In the genomic region with DNA sequence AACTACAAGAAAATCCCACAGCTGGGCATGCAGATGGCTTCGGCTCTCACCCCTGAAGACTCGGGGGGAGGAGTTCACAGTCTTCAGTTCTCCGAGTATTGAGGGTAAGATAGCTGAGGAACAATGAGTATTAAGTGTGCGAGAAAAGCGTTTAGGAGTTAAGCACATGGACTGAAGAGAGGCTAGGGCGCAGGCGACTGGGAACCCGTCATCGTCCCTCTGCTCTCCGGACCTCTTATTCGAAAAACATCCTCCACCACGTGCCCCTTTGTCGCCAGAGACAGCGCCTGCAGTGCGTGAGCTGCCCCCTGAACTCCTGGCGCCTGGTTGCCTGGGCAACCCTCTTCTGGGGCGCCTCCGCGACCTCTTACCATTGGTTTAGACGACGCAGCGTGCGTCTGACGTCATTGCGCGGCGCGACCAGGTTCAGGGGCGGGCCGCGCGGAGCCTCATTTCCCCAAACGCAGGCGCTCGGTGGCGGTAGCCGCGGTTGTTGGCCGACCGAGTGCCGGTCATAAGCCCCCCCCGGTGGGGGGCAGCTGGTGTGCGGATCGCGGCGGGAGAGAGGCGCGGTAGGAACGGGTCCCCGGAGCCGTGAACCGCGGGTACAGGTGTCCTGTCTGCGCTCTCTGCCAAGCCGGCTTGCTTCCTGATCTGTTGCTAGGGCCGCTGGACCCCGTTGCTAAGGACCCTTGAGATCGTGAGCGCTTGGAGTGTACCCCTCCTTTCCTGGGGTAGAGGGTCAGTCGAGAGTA, we compare ENCODE assay signal across 8 cellular contexts. TPM values are rescaled to one million over a fixed set of nuclear protein-coding genes. Genes with fewer than 3 reads are reported as not detected.
DNase-seq lines count a peak whose midpoint lies in the region; ATAC-seq and TF ChIP-seq lines count a peak whose summit lies in the region.

A gene (plus strand): TSS at position 452 of the 755 bp plus-strand sequence. CDS start 4,024 bp downstream, outside the sequence.

- peaks cover 2% of the 10 kb centered on the region for H3K27me3 Mint-ChIP-seq in GM23338 (ENCODE audit: insufficient read depth, low read depth, poor library complexity)
- H3K27me3 Mint-ChIP-seq in naive B cell = peaks cover 0 to 6% (median 5%) of the 10 kb centered on the region in 3 donors
- H3K27me3 Mint-ChIP-seq in stimulated activated memory B cell treated with anti-CD40 and anti-IgM and Interleukin-4, amounts not matched to agents 10 μg/mL and 1 μg/mL and 100 μg/mL, for 72 hours = no peaks in the 10 kb centered on the region

- peaks cover 6% of the 10 kb centered on the region; the same call in 2 of the 3 replicates for H3K4me1 Mint-ChIP-seq in GM23338
- peaks cover 29 to 40% (median 39%) of the 10 kb centered on the region in 3 donors for H3K4me1 Mint-ChIP-seq in naive B cell
- peaks cover 30% of the 10 kb centered on the region for H3K4me1 Mint-ChIP-seq in stimulated activated memory B cell treated with anti-CD40 and anti-IgM and Interleukin-4, amounts not matched to agents 10 μg/mL and 1 μg/mL and 100 μg/mL, for 72 hours

- H3K9me3 Mint-ChIP-seq in GM23338 = no peaks in the 10 kb centered on the region
- H3K9me3 Mint-ChIP-seq in naive B cell = no peaks in the 10 kb centered on the region
- H3K9me3 Mint-ChIP-seq in stimulated activated memory B cell treated with anti-CD40 and anti-IgM and Interleukin-4, amounts not matched to agents 10 μg/mL and 1 μg/mL and 100 μg/mL, for 72 hours = no peaks in the 10 kb centered on the region

- DNase-seq in GM23338 (ENCODE audit: low spot score) (peak; percentile 98), LHCN-M2 (ENCODE audit: low read depth) (peak; percentile 95), RPMI8226 (peak; percentile 94), fibroblast of gingiva (ENCODE audit: low read depth) (peak; percentile 93), naive B cell (peak; percentile 92)
- DNase-seq in activated T-helper 1 cell treated with anti-CD3 and anti-CD28 coated beads, Interleukin-2, amount 50 U/mL, for 16 hours (ENCODE audit: low read depth in 1 of 2, low spot score in 1 of 2) = peak; percentile 80 to 82

- peak within 1 kb of the TSS; percentile 77 for H3K4me3 ChIP-seq in DOHH2 (ENCODE audit: low read length)
- H3K4me3 ChIP-seq in GM23338 = peak within 1 kb of the TSS; percentile 75

- peak within 1 kb of the TSS; percentile 91 for H3K4me3 Mint-ChIP-seq in GM23338
- peak within 1 kb of the TSS; percentile 91 to 98 (median 96) for H3K4me3 Mint-ChIP-seq in naive B cell
- peak within 1 kb of the TSS; percentile 94 for H3K4me3 Mint-ChIP-seq in stimulated activated memory B cell treated with anti-CD40 and anti-IgM and Interleukin-4, amounts not matched to agents 10 μg/mL and 1 μg/mL and 100 μg/mL, for 72 hours

- H3K27ac ChIP-seq in DOHH2 (ENCODE audit: low read depth, low read length) (peak within 1 kb of the TSS; percentile 44), GM23338 (ENCODE audit: low read depth) (no peak within 1 kb of the TSS; the same call in 1 of the 2 replicates)

- TF ChIP-seq CTCF in DOHH2 (IDR thresholded peaks at IDR 0.05; ENCODE audit: low read depth, low read length, poor library complexity, severe bottlenecking) = no peak
- TF ChIP-seq CTCF in GM23338 (conservative IDR thresholded peaks at IDR 0.05; ENCODE audit: low read depth in 2 of 2) = no peak

- no peaks in the 10 kb centered on the region for H3K9me3 ChIP-seq in DOHH2 (ENCODE audit: control insufficient read depth, insufficient read depth, low read length)

- no peaks in the 10 kb centered on the region for H4K20me1 ChIP-seq in DOHH2 (ENCODE audit: control insufficient read depth, insufficient read depth, low read depth, low read length)
- H4K20me1 ChIP-seq in GM23338 (replicated peaks; ENCODE audit: insufficient read depth) = 0 out of 2 replicates have a peak, but pooled peaks cover 4% of the 10 kb centered on the region

- H3K36me3 Mint-ChIP-seq in GM23338 (ENCODE audit: low read depth) (peaks cover 11% of the 10 kb centered on the region), naive B cell (peaks cover 0 to 12% of the 10 kb centered on the region in 2 donors)
- H3K36me3 Mint-ChIP-seq in stimulated activated memory B cell treated with anti-CD40 and anti-IgM and Interleukin-4, amounts not matched to agents 10 μg/mL and 1 μg/mL and 100 μg/mL, for 72 hours = peaks cover 14% of the 10 kb centered on the region

- ATAC-seq in GM23338 (peak; percentile 99), naive B cell (ENCODE audit: low read depth in 2 of 2) (peak; percentile 95 to 96)
- peak; percentile 100 for ATAC-seq in stimulated activated memory B cell treated with anti-CD40 and anti-IgM and Interleukin-4, amounts not matched to agents 10 μg/mL and 1 μg/mL and 100 μg/mL, for 72 hours

- H3K79me2 ChIP-seq in DOHH2 (ENCODE audit: control insufficient read depth, low read length) (peaks cover 35% of the 10 kb centered on the region), GM23338 (replicated peaks; ENCODE audit: insufficient read depth) (peaks cover 30% of the 10 kb centered on the region)

- no peaks in the 10 kb centered on the region for H3K9me2 ChIP-seq in DOHH2 (replicated peaks; ENCODE audit: control insufficient read depth, low read length)
- H3K9me2 ChIP-seq in GM23338 (ENCODE audit: insufficient read depth) = no peaks in the 10 kb centered on the region

- H3K4me1 ChIP-seq in DOHH2 (ENCODE audit: control insufficient read depth, low read length) (peaks cover 18% of the 10 kb centered on the region), GM23338 (ENCODE audit: insufficient read depth) (peaks cover 5% of the 10 kb centered on the region; the same call in 1 of the 2 replicates)

- H3K4me2 ChIP-seq in DOHH2 (ENCODE audit: low read length) (peak within 1 kb of the TSS; percentile 88), GM23338 (peak within 1 kb of the TSS; percentile 80)

- peak within 1 kb of the TSS; percentile 39 for H2AFZ ChIP-seq in GM23338

- H3K36me3 ChIP-seq in DOHH2 (ENCODE audit: control insufficient read depth, low read length) = peaks cover 16% of the 10 kb centered on the region
- H3K36me3 ChIP-seq in GM23338 (ENCODE audit: insufficient read depth) = peaks cover 5% of the 10 kb centered on the region; the same call in 1 of the 2 replicates

- H3F3A ChIP-seq in DOHH2 (ENCODE audit: control insufficient read depth, insufficient read depth) = no peaks in the 10 kb centered on the region
- H3F3A ChIP-seq in GM23338 (replicated peaks; ENCODE audit: low read depth) = no peaks in the 10 kb centered on the region

- H3K27ac Mint-ChIP-seq in GM23338 (peak within 1 kb of the TSS; percentile 97), naive B cell (peak within 1 kb of the TSS; percentile 94 to 99 (median 98))
- H3K27ac Mint-ChIP-seq in stimulated activated memory B cell treated with anti-CD40 and anti-IgM and Interleukin-4, amounts not matched to agents 10 μg/mL and 1 μg/mL and 100 μg/mL, for 72 hours = peak within 1 kb of the TSS; percentile 87

- H3K27me3 ChIP-seq in DOHH2 (ENCODE audit: control insufficient read depth, low read length) (no peaks in the 10 kb centered on the region), GM23338 (ENCODE audit: insufficient read depth) (no peaks in the 10 kb centered on the region)

TF ChIP-seq in GM23338, 12 proteins besides CTCF, POLR2A, EP300 and RAD21:
- TF ChIP-seq EZH2 (IDR thresholded peaks at IDR 0.05; ENCODE audit: low read depth, unreplicated experiment) (no peak), POLR2AphosphoS5 (IDR thresholded peaks at IDR 0.05; ENCODE audit: low read depth) (peak; percentile 70), CREB1 (CRISPR knock-in tag; IDR thresholded peaks at IDR 0.05; ENCODE audit: low read depth) (peak; percentile 97)
- TF ChIP-seq, protein P1, sequence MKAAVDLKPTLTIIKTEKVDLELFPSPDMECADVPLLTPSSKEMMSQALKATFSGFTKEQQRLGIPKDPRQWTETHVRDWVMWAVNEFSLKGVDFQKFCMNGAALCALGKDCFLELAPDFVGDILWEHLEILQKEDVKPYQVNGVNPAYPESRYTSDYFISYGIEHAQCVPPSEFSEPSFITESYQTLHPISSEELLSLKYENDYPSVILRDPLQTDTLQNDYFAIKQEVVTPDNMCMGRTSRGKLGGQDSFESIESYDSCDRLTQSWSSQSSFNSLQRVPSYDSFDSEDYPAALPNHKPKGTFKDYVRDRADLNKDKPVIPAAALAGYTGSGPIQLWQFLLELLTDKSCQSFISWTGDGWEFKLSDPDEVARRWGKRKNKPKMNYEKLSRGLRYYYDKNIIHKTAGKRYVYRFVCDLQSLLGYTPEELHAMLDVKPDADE (IDR thresholded peaks at IDR 0.05) = peak; percentile 50; the same call in 1 of the 2 replicates

RNA-seq across cellular contexts. Expression of the gene that starts here (rescaled TPM):
- 15.8 and 23.0 TPM in 2 replicates for total RNA-seq in GM23338 (2014; rRNA removed; shearing (Covaris generic))
- polyA plus RNA-seq in GM23338 (2016; fragmentation: Nextera tagmentation; extraction: Ambion mirVana) (4.8 and 6.5 TPM in 2 replicates), naive B cell (ENCODE audit: low read depth in 6 of 6) (10 to 100 TPM in 1 of 6 donors, 1 to 10 TPM in 5; 3.9 to 14.6 (median 4.6) TPM)
- 19.2 and 19.6 TPM in 2 replicates for total RNA-seq in LHCN-M2 (2014; rRNA removed)
- polyA plus RNA-seq in LHCN-M2 (2012) = 6.1 TPM
